In genomic region chr9:129610473-129611301, GRCh38 we compare ENCODE assay signal across 8 cellular contexts. TPM values are rescaled to one million over a fixed set of nuclear protein-coding genes. Genes with fewer than 3 reads are reported as not detected.
A peak's percentile ranks its signal among the peaks of the same experiment; 100 is the strongest.
DNase-seq lines count a peak whose midpoint lies in the region; ATAC-seq, FAIRE-seq and TF ChIP-seq lines count a peak whose summit lies in the region.

No MANE protein-coding gene starts in this region.

- peak overlapping the region in 3 of 4 donors; percentile 52 to 85 (median 81) for H3K27ac ChIP-seq in pancreas
- H3K27ac ChIP-seq in upper lobe of left lung: peak overlapping the region; percentile 81 to 93 (median 86)

- H3K4me3 Mint-ChIP-seq in activated naive CD8-positive, alpha-beta T cell treated with anti-CD3 and anti-CD28 coated beads for 36 hours: peak overlapping the region; percentile 64

- TF ChIP-seq CTCF in pancreas (IDR thresholded peaks at IDR 0.05) (peak; percentile 92 to 96 (median 94)), upper lobe of left lung (IDR thresholded peaks at IDR 0.05) (peak; percentile 92 to 100 (median 100))

- H3K36me3 ChIP-seq in pancreas: no peaks in the 10 kb centered on the region
- H3K36me3 ChIP-seq in upper lobe of left lung: no peaks in the 10 kb centered on the region

- DNase-seq in NCI-H748 (lab: John Stamatoyannopoulos, UW; ENCODE audit: unreplicated experiment) (peak; percentile 65), NCI-H748 treated with DMSO at 0.1 percent for 48 hours (lab: John Stamatoyannopoulos, UW) (no peak), SW 1271 (lab: John Stamatoyannopoulos, UW) (peak; percentile 37 to 42), Right ventricle myocardium inferior (ENCODE audit: missing footprints) (peak; percentile 89), pancreas (peak; percentile 71 to 91 (median 84)), upper lobe of left lung (peak; percentile 77 to 96)
- peak; percentile 81 for DNase-seq in activated naive CD8-positive, alpha-beta T cell treated with anti-CD3 and anti-CD28 coated beads for 36 hours

- H3K4me3 ChIP-seq in pancreas (peak overlapping the region; percentile 11 to 71 (median 44)), upper lobe of left lung (peak overlapping the region; percentile 39 to 85 (median 66))

- TF ChIP-seq POLR2A in upper lobe of left lung (IDR thresholded peaks at IDR 0.05): peak in 1 of 4 donors; percentile 30

- WGBS in pancreas, 2 donors: 0 to 1% methylated on average over 57 to 66 of the region's 66 CpGs
- 1 to 2% methylated on average over 21 to 66 of the region's 66 CpGs for WGBS in upper lobe of left lung, 2 donors

- intact Hi-C loops in Right ventricle myocardium inferior (cut with DNase I) (loop anchor here (1.0 to 5.0 kb wide), 5 partner anchors 228 to 480 kb away; no protein-coding TSS in a partner anchor), pancreas (cut with DNase I) (loop anchor here (5.0 to 10.0 kb wide), 3 partner anchors 436 to 476 kb away; partner anchors contain the start of gene IER5L (in 1 of the 3))

- no peak overlapping the region for H3K27ac Mint-ChIP-seq in activated naive CD8-positive, alpha-beta T cell treated with anti-CD3 and anti-CD28 coated beads for 36 hours

- H3K36me3 Mint-ChIP-seq in activated naive CD8-positive, alpha-beta T cell treated with anti-CD3 and anti-CD28 coated beads for 36 hours: no peaks in the 10 kb centered on the region

- peak; percentile 81 for TF ChIP-seq RAD21 in Ishikawa (IDR thresholded peaks at IDR 0.05; ENCODE audit: low read depth)

- H3K9me3 ChIP-seq in pancreas (no peaks in the 10 kb centered on the region), upper lobe of left lung (no peaks in the 10 kb centered on the region)

- TF ChIP-seq EP300 in Ishikawa (IDR thresholded peaks at IDR 0.05; ENCODE audit: borderline replicate concordance): no peak; the same call in 1 of the 2 replicates
- TF ChIP-seq EP300 in upper lobe of left lung (IDR thresholded peaks at IDR 0.05): no peak

- peaks cover 16% of the 10 kb centered on the region for H3K4me1 Mint-ChIP-seq in activated naive CD8-positive, alpha-beta T cell treated with anti-CD3 and anti-CD28 coated beads for 36 hours

- H3K9me3 Mint-ChIP-seq in activated naive CD8-positive, alpha-beta T cell treated with anti-CD3 and anti-CD28 coated beads for 36 hours: no peaks in the 10 kb centered on the region

- peak; percentile 53 for ATAC-seq in Right ventricle myocardium inferior
- ATAC-seq in pancreas: peak; percentile 75 to 77 (median 76)
- ATAC-seq in upper lobe of left lung (ENCODE audit: low FRiP score in 2 of 2): peak; percentile 52 to 89

- H3K4me1 ChIP-seq in pancreas (peaks cover 4 to 8% (median 4%) of the 10 kb centered on the region in 3 donors), upper lobe of left lung (peaks cover 36 to 47% (median 43%) of the 10 kb centered on the region in 4 donors)

- no peaks in the 10 kb centered on the region for H3K27me3 Mint-ChIP-seq in activated naive CD8-positive, alpha-beta T cell treated with anti-CD3 and anti-CD28 coated beads for 36 hours

- no peaks in the 10 kb centered on the region for H3K27me3 ChIP-seq in pancreas
- no peaks in the 10 kb centered on the region for H3K27me3 ChIP-seq in upper lobe of left lung

- no peak for FAIRE-seq in pancreas (lab: Jason Lieb, UNC)

TF ChIP-seq in Ishikawa, 13 proteins besides CTCF, POLR2A, EP300 and RAD21:
- TF ChIP-seq TCF12 (IDR thresholded peaks at IDR 0.05; ENCODE audit: low read depth) (no peak; the same call in 1 of the 2 replicates), NFIC (IDR thresholded peaks at IDR 0.05) (no peak), MAX (IDR thresholded peaks at IDR 0.05) (0 out of 2 replicates have a peak, but pooled peaks have one; percentile 26), FOXM1 (IDR thresholded peaks at IDR 0.05; ENCODE audit: borderline replicate concordance, low read depth) (no peak), REST (IDR thresholded peaks at IDR 0.05; ENCODE audit: low read depth) (no peak), ZBTB7A (IDR thresholded peaks at IDR 0.05; ENCODE audit: low read depth) (peak; percentile 99), TEAD4 (IDR thresholded peaks at IDR 0.05) (0 out of 2 replicates have a peak, but pooled peaks have one; percentile 12), USF1 (IDR thresholded peaks at IDR 0.05) (no peak), TAF1 (IDR thresholded peaks at IDR 0.05; ENCODE audit: low read depth) (no peak; the same call in 1 of the 2 replicates), EGR1 (IDR thresholded peaks at IDR 0.05) (no peak; the same call in 1 of the 2 replicates), YY1 (IDR thresholded peaks at IDR 0.05; ENCODE audit: low read depth) (peak; percentile 73)

RNA-seq across cellular contexts. Expression of gene C9orf50, which starts 10.2 kb away (rescaled TPM):
- total RNA-seq in activated naive CD8-positive, alpha-beta T cell treated with anti-CD3 and anti-CD28 coated beads for 36 hours: not detected
- total RNA-seq in Right ventricle myocardium inferior (not detected), pancreas (not detected), upper lobe of left lung (not detected)
- polyA plus RNA-seq in pancreas: not detected

RNA-seq across cellular contexts. Expression of gene NTMT1, which starts 15.3 kb away (rescaled TPM):
- 10 to 100 TPM; 78.8 to 79.4 TPM for total RNA-seq in activated naive CD8-positive, alpha-beta T cell treated with anti-CD3 and anti-CD28 coated beads for 36 hours
- 72.1 TPM for total RNA-seq in Right ventricle myocardium inferior
- 10 to 100 TPM; 11.3 to 19.4 (median 15.4) TPM for total RNA-seq in pancreas
- 10 to 100 TPM; 19.5 to 29.0 TPM for polyA plus RNA-seq in pancreas
- total RNA-seq in upper lobe of left lung: 10 to 100 TPM; 15.0 to 37.7 (median 23.6) TPM

RNA-seq across cellular contexts. Expression of gene ASB6, which starts 31.3 kb away (rescaled TPM):
- total RNA-seq in activated naive CD8-positive, alpha-beta T cell treated with anti-CD3 and anti-CD28 coated beads for 36 hours: 10 to 100 TPM; 24.9 to 25.1 TPM
- total RNA-seq in Right ventricle myocardium inferior: 9.3 TPM
- total RNA-seq in pancreas: 10 to 100 TPM in 1 of 6 donors, 1 to 10 TPM in 5; 6.3 to 13.1 (median 8.3) TPM
- polyA plus RNA-seq in pancreas: 10 to 100 TPM; 21.2 to 23.7 TPM
- total RNA-seq in upper lobe of left lung: 10 to 100 TPM; 15.4 to 51.3 (median 21.9) TPM

RNA-seq across cellular contexts. Expression of gene PRRX2, which starts 54.8 kb away (rescaled TPM):
- total RNA-seq in activated naive CD8-positive, alpha-beta T cell treated with anti-CD3 and anti-CD28 coated beads for 36 hours: under 1 TPM; 0.66 to 0.76 TPM
- total RNA-seq in Right ventricle myocardium inferior: 0.54 TPM
- total RNA-seq in pancreas: 1 to 10 TPM in 1 of 6 donors, under 1 TPM in 4, not detected in 1; 0.16 to 2.0 (median 0.38) TPM
- 1 to 10 TPM; 1.2 to 1.9 TPM for polyA plus RNA-seq in pancreas
- 1 to 10 TPM in 2 of 6 donors, under 1 TPM in 1, not detected in 3; 0.61 to 5.8 (median 1.3) TPM for total RNA-seq in upper lobe of left lung
